In genomic region chr21:36388076-36388475, GRCh38 we compare ENCODE assay signal across 11 cellular contexts. TPM values are rescaled to one million over a fixed set of nuclear protein-coding genes. Genes with fewer than 3 reads are reported as not detected.
DNase-seq lines count a peak whose midpoint lies in the region; TF ChIP-seq lines count a peak whose summit lies in the region.
"Had no signal": no experiment of that assay in that cellular context is flagged by ENCODE, and none has a peak within 500 bp of the region (broad histone marks: within the 10 kb centered on the region; RNA-seq: fewer than 3 reads in every experiment).

No MANE protein-coding gene starts in this region.

- H3K27me3 Mint-ChIP-seq in nephron (ENCODE audit: low read depth): peaks cover 4% of the 10 kb centered on the region
- no peaks in the 10 kb centered on the region for H3K27me3 Mint-ChIP-seq in activated T-helper 1 cell treated with anti-CD3 and anti-CD28 coated beads, Interleukin-12 subunit alpha, Interleukin-12 subunit beta, Interleukin-2, Interleukin-4 antibody, amounts not matched to agents 30 ng/mL and 10 ng/mL and 1 ng/mL, durations not matched to agents 14 hours and 24 hours and 36 hours (ENCODE audit: insufficient read depth)
- H3K27me3 Mint-ChIP-seq: CD4-positive, alpha-beta memory T cell had no signal

- 0 out of 2 replicates have a peak, but pooled peaks cover 2% of the 10 kb centered on the region for H3K4me1 ChIP-seq in HEK293 (ENCODE audit: control insufficient read depth, insufficient read depth, low read length)
- H3K4me1 ChIP-seq: BE2C had no signal

- no peak for TF ChIP-seq CTCF in HEK293 (tag by site-specific recombination; IDR thresholded peaks at IDR 0.05)
- TF ChIP-seq CTCF in nephron (IDR thresholded peaks at IDR 0.05; ENCODE audit: unreplicated experiment in 3 of 3): no peak

- H3K9me3 ChIP-seq in HEK293 (ENCODE audit: control insufficient read depth, insufficient read depth, low read depth, low read length): no peaks in the 10 kb centered on the region
- H3K9me3 ChIP-seq: BE2C had no signal

- peaks cover 2% of the 10 kb centered on the region for H3K9me3 Mint-ChIP-seq in nephron
- no peaks in the 10 kb centered on the region for H3K9me3 Mint-ChIP-seq in activated T-helper 1 cell treated with anti-CD3 and anti-CD28 coated beads, Interleukin-12 subunit alpha, Interleukin-12 subunit beta, Interleukin-2, Interleukin-4 antibody, amounts not matched to agents 30 ng/mL and 10 ng/mL and 1 ng/mL, durations not matched to agents 14 hours and 24 hours and 36 hours

- no peak overlapping the region for H3K27ac ChIP-seq in HEK293 (ENCODE audit: extremely low read depth, low read depth, low read length)

- intact Hi-C loops in activated T-helper 1 cell treated with anti-CD3 and anti-CD28 coated beads, Interleukin-12 subunit alpha, Interleukin-12 subunit beta, Interleukin-2, Interleukin-4 antibody, amounts not matched to agents 30 ng/mL and 10 ng/mL and 1 ng/mL, durations not matched to agents 14 hours and 24 hours and 36 hours (cut with micrococcal nuclease): loop anchor here (5.0 to 10.0 kb wide), 2 partner anchors 869 to 1773 kb away; partner anchors contain the start of gene RCAN1

- peaks cover 42 to 60% of the 10 kb centered on the region in 2 experiments for H3K36me3 ChIP-seq in HEK293 (ENCODE audit: control insufficient read depth in 2 of 2, insufficient read depth in 1 of 2, low read length in 2 of 2)

- H3K4me3 Mint-ChIP-seq in nephron: peak overlapping the region in 2 of 3 experiments; percentile 21 to 63
- no peak overlapping the region for H3K4me3 Mint-ChIP-seq in activated T-helper 1 cell treated with anti-CD3 and anti-CD28 coated beads, Interleukin-12 subunit alpha, Interleukin-12 subunit beta, Interleukin-2, Interleukin-4 antibody, amounts not matched to agents 30 ng/mL and 10 ng/mL and 1 ng/mL, durations not matched to agents 14 hours and 24 hours and 36 hours

- peak; percentile 3 for DNase-seq in COR-L47 (lab: John Stamatoyannopoulos, UW)
- peak; percentile 19 to 72 for DNase-seq in NCI-H524 (lab: John Stamatoyannopoulos, UW)
- DNase-seq in HuH-7.5 (ENCODE audit: low spot score): no peak
- DNase-seq in activated T-helper 1 cell treated with anti-CD3 and anti-CD28 coated beads, Interleukin-12 subunit alpha, Interleukin-12 subunit beta, Interleukin-2, Interleukin-4 antibody, amounts not matched to agents 30 ng/mL and 10 ng/mL and 1 ng/mL, durations not matched to agents 14 hours and 24 hours and 36 hours (ENCODE audit: low spot score): no peak
- no peak for DNase-seq in KG1 (lab: John Stamatoyannopoulos, UW)
- DNase-seq: BE2C; CD4-positive, alpha-beta memory T cell; NCI-H2029; NK-92 treated with Interleukin-12 subunit alpha and Interleukin-12 subunit beta, amount 100 ng/mL, for 24 hours had no signal

- POLR2A ChIA-PET in HEK293 (lab: Yijun Ruan, JAX): interaction anchor here (0.7 kb wide), 1 partner anchor 18 kb away, joined by 5 read pairs; no protein-coding TSS in a partner anchor

- CTCF ChIA-PET in HEK293 (lab: Yijun Ruan, JAX): interaction anchor here (0.7 kb wide), 1 partner anchor 41 kb away, joined by 3 read pairs; no protein-coding TSS in a partner anchor

- peaks cover 18% of the 10 kb centered on the region for H3K4me1 Mint-ChIP-seq in nephron
- H3K4me1 Mint-ChIP-seq in activated T-helper 1 cell treated with anti-CD3 and anti-CD28 coated beads, Interleukin-12 subunit alpha, Interleukin-12 subunit beta, Interleukin-2, Interleukin-4 antibody, amounts not matched to agents 30 ng/mL and 10 ng/mL and 1 ng/mL, durations not matched to agents 14 hours and 24 hours and 36 hours (ENCODE audit: low read depth): peaks cover 20% of the 10 kb centered on the region

- no peak overlapping the region for H3K4me3 ChIP-seq in HEK293 (ENCODE audit: low read depth, low read length)

- H3K27ac Mint-ChIP-seq in nephron: peak overlapping the region in 1 of 3 experiments; percentile 35
- H3K27ac Mint-ChIP-seq in activated T-helper 1 cell treated with anti-CD3 and anti-CD28 coated beads, Interleukin-12 subunit alpha, Interleukin-12 subunit beta, Interleukin-2, Interleukin-4 antibody, amounts not matched to agents 30 ng/mL and 10 ng/mL and 1 ng/mL, durations not matched to agents 14 hours and 24 hours and 36 hours: no peak overlapping the region
- H3K27ac Mint-ChIP-seq: CD4-positive, alpha-beta memory T cell had no signal

- peaks cover 21% of the 10 kb centered on the region for H3K36me3 Mint-ChIP-seq in nephron (ENCODE audit: low read depth)
- H3K36me3 Mint-ChIP-seq in activated T-helper 1 cell treated with anti-CD3 and anti-CD28 coated beads, Interleukin-12 subunit alpha, Interleukin-12 subunit beta, Interleukin-2, Interleukin-4 antibody, amounts not matched to agents 30 ng/mL and 10 ng/mL and 1 ng/mL, durations not matched to agents 14 hours and 24 hours and 36 hours (ENCODE audit: low read depth): peaks cover 21% of the 10 kb centered on the region

TF ChIP-seq in HEK293, 187 proteins besides CTCF, POLR2A, EP300 and RAD21:
- TF ChIP-seq SCRT1 (tag by site-specific recombination; IDR thresholded peaks at IDR 0.05; ENCODE audit: borderline replicate concordance): peak; percentile 77
- TF ChIP-seq, protein P1, sequence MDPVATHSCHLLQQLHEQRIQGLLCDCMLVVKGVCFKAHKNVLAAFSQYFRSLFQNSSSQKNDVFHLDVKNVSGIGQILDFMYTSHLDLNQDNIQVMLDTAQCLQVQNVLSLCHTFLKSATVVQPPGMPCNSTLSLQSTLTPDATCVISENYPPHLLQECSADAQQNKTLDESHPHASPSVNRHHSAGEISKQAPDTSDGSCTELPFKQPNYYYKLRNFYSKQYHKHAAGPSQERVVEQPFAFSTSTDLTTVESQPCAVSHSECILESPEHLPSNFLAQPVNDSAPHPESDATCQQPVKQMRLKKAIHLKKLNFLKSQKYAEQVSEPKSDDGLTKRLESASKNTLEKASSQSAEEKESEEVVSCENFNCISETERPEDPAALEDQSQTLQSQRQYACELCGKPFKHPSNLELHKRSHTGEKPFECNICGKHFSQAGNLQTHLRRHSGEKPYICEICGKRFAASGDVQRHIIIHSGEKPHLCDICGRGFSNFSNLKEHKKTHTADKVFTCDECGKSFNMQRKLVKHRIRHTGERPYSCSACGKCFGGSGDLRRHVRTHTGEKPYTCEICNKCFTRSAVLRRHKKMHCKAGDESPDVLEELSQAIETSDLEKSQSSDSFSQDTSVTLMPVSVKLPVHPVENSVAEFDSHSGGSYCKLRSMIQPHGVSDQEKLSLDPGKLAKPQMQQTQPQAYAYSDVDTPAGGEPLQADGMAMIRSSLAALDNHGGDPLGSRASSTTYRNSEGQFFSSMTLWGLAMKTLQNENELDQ (tag by site-specific recombination; IDR thresholded peaks at IDR 0.05; ENCODE audit: low read depth): no peak
- TF ChIP-seq ZNF341 (tag by site-specific recombination; IDR thresholded peaks at IDR 0.05; ENCODE audit: low read depth): peak; percentile 38; the same call in 1 of the 2 replicates

RNA-seq across cellular contexts. Expression of gene CHAF1B, which starts 2.9 kb away (rescaled TPM):
- 33.8 and 35.7 TPM in 2 replicates for total RNA-seq in activated T-helper 1 cell treated with anti-CD3 and anti-CD28 coated beads, Interleukin-12 subunit alpha, Interleukin-12 subunit beta, Interleukin-2, Interleukin-4 antibody, amounts not matched to agents 30 ng/mL and 10 ng/mL and 1 ng/mL, durations not matched to agents 14 hours and 24 hours and 36 hours

Comparison
In these comparisons a context has a peak if more than half of its experiments do, and no peak if none do; other contexts are left out.
1. DNase-seq: peak in COR-L47 (single experiment) and NCI-H524 (2 of 2); none in HuH-7.5 (single experiment), activated T-helper 1 cell treated with anti-CD3 and anti-CD28 coated beads, Interleukin-12 subunit alpha, Interleukin-12 subunit beta, Interleukin-2, Interleukin-4 antibody, amounts not matched to agents 30 ng/mL and 10 ng/mL and 1 ng/mL, durations not matched to agents 14 hours and 24 hours and 36 hours (single experiment) and KG1 (single experiment).